ENCODE assay signal across 1 cellular context in the genomic region with DNA sequence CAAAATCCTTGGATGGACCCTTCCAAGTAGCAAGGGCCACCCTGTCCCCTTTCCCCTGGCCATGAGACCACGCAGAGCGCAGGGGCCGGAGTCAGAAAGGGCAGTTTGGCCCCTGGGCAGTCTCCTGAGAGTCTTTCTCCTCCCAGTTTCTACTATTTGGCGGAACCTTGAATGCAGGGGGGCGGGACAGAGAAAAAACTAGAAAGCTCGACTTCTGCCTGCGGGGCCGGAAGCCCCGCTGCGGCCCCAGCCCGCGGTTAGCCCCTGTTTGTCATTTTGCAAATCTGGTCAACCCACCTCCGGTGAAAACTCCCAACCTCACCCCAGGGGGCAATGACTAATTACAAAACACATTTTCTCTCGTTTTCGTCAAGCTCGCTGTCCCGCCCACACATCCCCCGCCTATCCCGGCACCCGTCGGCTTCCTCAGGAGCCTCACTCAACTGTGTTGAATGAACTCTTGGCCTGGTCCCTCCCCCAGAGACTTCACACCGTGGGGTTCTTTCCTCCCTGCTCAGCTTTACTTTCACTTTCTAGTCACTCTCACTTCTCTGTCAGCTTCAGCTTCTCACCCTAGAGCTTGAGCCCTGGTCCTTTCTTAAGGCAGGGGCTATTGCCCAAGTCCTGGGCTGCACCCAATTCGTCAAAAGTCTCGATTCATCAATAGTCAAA.
TF ChIP-seq lines count a peak whose summit lies in the region.

No MANE protein-coding gene starts in this region.

TF ChIP-seq in K562, 482 proteins besides CTCF, POLR2A, EP300 and RAD21 (continued from another document and continues in another):
- TF ChIP-seq, protein P1, sequence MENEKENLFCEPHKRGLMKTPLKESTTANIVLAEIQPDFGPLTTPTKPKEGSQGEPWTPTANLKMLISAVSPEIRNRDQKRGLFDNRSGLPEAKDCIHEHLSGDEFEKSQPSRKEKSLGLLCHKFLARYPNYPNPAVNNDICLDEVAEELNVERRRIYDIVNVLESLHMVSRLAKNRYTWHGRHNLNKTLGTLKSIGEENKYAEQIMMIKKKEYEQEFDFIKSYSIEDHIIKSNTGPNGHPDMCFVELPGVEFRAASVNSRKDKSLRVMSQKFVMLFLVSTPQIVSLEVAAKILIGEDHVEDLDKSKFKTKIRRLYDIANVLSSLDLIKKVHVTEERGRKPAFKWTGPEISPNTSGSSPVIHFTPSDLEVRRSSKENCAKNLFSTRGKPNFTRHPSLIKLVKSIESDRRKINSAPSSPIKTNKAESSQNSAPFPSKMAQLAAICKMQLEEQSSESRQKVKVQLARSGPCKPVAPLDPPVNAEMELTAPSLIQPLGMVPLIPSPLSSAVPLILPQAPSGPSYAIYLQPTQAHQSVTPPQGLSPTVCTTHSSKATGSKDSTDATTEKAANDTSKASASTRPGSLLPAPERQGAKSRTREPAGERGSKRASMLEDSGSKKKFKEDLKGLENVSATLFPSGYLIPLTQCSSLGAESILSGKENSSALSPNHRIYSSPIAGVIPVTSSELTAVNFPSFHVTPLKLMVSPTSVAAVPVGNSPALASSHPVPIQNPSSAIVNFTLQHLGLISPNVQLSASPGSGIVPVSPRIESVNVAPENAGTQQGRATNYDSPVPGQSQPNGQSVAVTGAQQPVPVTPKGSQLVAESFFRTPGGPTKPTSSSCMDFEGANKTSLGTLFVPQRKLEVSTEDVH (IDR thresholded peaks at IDR 0.05; ENCODE audit: low read depth, partially characterized antibody), result no peak
- no peak for TF ChIP-seq CBX1 (IDR thresholded peaks at IDR 0.05; ENCODE audit: low read depth)
- TF ChIP-seq, protein P2, sequence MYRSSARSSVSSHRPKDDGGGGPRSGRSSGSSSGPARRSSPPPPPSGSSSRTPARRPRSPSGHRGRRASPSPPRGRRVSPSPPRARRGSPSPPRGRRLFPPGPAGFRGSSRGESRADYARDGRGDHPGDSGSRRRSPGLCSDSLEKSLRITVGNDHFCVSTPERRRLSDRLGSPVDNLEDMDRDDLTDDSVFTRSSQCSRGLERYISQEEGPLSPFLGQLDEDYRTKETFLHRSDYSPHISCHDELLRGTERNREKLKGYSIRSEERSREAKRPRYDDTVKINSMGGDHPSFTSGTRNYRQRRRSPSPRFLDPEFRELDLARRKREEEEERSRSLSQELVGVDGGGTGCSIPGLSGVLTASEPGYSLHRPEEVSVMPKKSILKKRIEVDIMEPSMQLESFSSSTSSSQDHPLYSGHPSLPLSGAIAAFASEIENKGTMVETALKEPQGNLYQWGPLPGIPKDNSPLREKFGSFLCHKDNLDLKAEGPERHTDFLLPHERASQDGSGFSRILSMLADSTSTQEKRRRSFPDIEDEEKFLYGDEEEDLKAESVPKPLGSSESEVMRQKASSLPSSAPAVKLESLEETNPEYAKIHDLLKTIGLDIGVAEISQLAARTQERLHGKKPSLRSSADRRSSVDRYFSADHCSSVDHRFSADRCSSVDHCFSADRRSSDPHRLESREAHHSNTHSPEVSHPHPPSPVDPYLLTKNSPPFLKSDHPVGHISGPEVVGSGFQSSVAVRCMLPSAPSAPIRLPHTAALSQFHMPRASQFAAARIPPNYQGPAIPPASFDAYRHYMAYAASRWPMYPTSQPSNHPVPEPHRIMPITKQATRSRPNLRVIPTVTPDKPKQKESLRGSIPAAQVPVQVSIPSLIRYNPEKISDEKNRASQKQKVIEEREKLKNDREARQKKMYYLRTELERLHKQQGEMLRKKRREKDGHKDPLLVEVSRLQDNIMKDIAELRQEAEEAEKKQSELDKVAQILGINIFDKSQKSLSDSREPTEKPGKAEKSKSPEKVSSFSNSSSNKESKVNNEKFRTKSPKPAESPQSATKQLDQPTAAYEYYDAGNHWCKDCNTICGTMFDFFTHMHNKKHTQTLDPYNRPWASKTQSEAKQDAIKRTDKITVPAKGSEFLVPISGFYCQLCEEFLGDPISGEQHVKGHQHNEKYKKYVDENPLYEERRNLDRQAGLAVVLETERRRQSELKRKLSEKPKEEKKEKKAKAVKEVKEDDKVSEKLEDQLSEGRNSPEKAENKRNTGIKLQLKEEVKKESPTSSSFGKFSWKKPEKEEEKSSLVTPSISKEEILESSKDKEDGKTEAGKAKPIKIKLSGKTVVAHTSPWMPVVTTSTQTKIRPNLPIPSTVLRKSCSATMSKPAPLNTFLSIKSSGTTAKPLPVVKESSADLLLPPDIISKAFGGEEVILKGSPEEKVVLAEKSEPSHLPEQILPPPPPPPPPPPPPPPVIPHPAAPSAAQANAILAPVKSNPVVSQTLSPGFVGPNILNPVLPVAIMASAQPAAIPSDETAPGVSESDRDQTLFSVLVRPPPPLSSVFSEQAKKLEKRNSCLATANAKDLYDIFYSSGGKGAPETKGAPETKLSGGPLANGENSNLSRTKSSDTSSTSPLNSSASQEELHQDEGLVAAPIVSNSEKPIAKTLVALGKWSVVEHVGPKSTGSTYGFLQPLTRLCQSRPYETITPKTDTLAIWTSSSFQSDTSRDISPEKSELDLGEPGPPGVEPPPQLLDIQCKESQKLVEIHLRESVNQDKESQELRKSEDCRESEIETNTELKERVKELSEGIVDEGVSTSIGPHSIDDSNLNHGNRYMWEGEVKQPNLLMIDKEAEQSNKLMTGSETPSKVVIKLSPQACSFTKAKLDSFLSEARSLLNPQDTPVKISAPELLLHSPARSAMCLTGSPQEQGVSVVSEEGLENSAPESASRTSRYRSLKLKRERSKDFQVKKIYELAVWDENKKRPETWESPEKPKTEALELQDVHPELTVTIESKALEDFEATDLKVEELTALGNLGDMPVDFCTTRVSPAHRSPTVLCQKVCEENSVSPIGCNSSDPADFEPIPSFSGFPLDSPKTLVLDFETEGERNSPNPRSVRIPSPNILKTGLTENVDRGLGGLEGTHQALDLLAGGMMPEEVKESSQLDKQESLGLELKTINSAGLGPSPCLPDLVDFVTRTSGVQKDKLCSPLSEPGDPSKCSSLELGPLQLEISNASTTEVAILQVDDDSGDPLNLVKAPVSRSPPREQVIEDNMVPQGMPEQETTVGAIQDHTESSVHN (IDR thresholded peaks at IDR 0.05; ENCODE audit: borderline replicate concordance in 1 of 2, low read depth in 1 of 2), result peak in 1 of 2 experiments; percentile 68; a peak in 1 of 4 replicates
- TF ChIP-seq PHF8 (IDR thresholded peaks at IDR 0.05; ENCODE audit: borderline replicate concordance, low read length), result peak; percentile 24; the same call in 1 of the 2 replicates
- peak; percentile 61 for TF ChIP-seq CCNT2 (IDR thresholded peaks at IDR 0.05; ENCODE audit: borderline replicate concordance, extremely low read depth, insufficient read length, low read depth, low read length)
- TF ChIP-seq NEUROD1 (IDR thresholded peaks at IDR 0.05; ENCODE audit: borderline replicate concordance, low read depth, low read length, partially characterized antibody), result no peak
- no peak for TF ChIP-seq ZSCAN29 (IDR thresholded peaks at IDR 0.05)
- no peak for TF ChIP-seq PRMT5 (CRISPR knock-in tag; IDR thresholded peaks at IDR 0.05)
- TF ChIP-seq ZNF140 (CRISPR knock-in tag; IDR thresholded peaks at IDR 0.05), result no peak
- no peak for TF ChIP-seq CREB1 (IDR thresholded peaks at IDR 0.05)
- no peak for TF ChIP-seq CREB1 (CRISPR knock-in tag; IDR thresholded peaks at IDR 0.05)
- no peak for TF ChIP-seq ZNF57 (CRISPR knock-in tag; IDR thresholded peaks at IDR 0.05)
- no peak for TF ChIP-seq SP1 (CRISPR knock-in tag; IDR thresholded peaks at IDR 0.05)
- TF ChIP-seq MAZ (CRISPR knock-in tag; conservative IDR thresholded peaks at IDR 0.05 in 1 of 2, IDR thresholded peaks at IDR 0.05 in 1 of 2), result peak in 1 of 2 experiments; percentile 69; a peak in 2 of 4 replicates
- TF ChIP-seq RFX5 (IDR thresholded peaks at IDR 0.05; ENCODE audit: low read depth, low read length), result no peak
- TF ChIP-seq ZBTB7A (IDR thresholded peaks at IDR 0.05; ENCODE audit: borderline replicate concordance, control insufficient read depth, low read depth, low read length), result peak; percentile 93
- no peak for TF ChIP-seq ZNF780A (CRISPR knock-in tag; IDR thresholded peaks at IDR 0.05)
- no peak for TF ChIP-seq PRPF4 (IDR thresholded peaks at IDR 0.05; ENCODE audit: insufficient read depth, low read depth, low read length, poor library complexity, severe bottlenecking)
- TF ChIP-seq, protein P3, sequence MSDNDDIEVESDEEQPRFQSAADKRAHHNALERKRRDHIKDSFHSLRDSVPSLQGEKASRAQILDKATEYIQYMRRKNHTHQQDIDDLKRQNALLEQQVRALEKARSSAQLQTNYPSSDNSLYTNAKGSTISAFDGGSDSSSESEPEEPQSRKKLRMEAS (CRISPR knock-in tag; IDR thresholded peaks at IDR 0.05), result no peak
- TF ChIP-seq, protein P4, sequence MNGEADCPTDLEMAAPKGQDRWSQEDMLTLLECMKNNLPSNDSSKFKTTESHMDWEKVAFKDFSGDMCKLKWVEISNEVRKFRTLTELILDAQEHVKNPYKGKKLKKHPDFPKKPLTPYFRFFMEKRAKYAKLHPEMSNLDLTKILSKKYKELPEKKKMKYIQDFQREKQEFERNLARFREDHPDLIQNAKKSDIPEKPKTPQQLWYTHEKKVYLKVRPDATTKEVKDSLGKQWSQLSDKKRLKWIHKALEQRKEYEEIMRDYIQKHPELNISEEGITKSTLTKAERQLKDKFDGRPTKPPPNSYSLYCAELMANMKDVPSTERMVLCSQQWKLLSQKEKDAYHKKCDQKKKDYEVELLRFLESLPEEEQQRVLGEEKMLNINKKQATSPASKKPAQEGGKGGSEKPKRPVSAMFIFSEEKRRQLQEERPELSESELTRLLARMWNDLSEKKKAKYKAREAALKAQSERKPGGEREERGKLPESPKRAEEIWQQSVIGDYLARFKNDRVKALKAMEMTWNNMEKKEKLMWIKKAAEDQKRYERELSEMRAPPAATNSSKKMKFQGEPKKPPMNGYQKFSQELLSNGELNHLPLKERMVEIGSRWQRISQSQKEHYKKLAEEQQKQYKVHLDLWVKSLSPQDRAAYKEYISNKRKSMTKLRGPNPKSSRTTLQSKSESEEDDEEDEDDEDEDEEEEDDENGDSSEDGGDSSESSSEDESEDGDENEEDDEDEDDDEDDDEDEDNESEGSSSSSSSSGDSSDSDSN (IDR thresholded peaks at IDR 0.05; ENCODE audit: borderline replicate concordance in 1 of 2, low read depth in 2 of 2, low read length in 2 of 2), result no peak
- TF ChIP-seq KLF10 (CRISPR knock-in tag; IDR thresholded peaks at IDR 0.05), result no peak
- TF ChIP-seq FOXP1 (CRISPR knock-in tag; IDR thresholded peaks at IDR 0.05), result no peak
- TF ChIP-seq U2AF1 (optimal IDR thresholded peaks at IDR 0.05; ENCODE audit: low read depth, low read length), result no peak
- TF ChIP-seq, protein P5, sequence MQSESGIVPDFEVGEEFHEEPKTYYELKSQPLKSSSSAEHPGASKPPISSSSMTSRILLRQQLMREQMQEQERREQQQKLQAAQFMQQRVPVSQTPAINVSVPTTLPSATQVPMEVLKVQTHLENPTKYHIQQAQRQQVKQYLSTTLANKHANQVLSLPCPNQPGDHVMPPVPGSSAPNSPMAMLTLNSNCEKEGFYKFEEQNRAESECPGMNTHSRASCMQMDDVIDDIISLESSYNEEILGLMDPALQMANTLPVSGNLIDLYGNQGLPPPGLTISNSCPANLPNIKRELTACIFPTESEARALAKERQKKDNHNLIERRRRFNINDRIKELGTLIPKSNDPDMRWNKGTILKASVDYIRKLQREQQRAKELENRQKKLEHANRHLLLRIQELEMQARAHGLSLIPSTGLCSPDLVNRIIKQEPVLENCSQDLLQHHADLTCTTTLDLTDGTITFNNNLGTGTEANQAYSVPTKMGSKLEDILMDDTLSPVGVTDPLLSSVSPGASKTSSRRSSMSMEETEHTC (IDR thresholded peaks at IDR 0.05), result no peak
- no peak for TF ChIP-seq ARHGAP35 (IDR thresholded peaks at IDR 0.05; ENCODE audit: partially characterized antibody)
- no peak for TF ChIP-seq SIRT6 (IDR thresholded peaks at IDR 0.05; ENCODE audit: low read depth, low read length)
- TF ChIP-seq BMI1 (IDR thresholded peaks at IDR 0.05; ENCODE audit: low read length), result no peak
- TF ChIP-seq, protein P6, sequence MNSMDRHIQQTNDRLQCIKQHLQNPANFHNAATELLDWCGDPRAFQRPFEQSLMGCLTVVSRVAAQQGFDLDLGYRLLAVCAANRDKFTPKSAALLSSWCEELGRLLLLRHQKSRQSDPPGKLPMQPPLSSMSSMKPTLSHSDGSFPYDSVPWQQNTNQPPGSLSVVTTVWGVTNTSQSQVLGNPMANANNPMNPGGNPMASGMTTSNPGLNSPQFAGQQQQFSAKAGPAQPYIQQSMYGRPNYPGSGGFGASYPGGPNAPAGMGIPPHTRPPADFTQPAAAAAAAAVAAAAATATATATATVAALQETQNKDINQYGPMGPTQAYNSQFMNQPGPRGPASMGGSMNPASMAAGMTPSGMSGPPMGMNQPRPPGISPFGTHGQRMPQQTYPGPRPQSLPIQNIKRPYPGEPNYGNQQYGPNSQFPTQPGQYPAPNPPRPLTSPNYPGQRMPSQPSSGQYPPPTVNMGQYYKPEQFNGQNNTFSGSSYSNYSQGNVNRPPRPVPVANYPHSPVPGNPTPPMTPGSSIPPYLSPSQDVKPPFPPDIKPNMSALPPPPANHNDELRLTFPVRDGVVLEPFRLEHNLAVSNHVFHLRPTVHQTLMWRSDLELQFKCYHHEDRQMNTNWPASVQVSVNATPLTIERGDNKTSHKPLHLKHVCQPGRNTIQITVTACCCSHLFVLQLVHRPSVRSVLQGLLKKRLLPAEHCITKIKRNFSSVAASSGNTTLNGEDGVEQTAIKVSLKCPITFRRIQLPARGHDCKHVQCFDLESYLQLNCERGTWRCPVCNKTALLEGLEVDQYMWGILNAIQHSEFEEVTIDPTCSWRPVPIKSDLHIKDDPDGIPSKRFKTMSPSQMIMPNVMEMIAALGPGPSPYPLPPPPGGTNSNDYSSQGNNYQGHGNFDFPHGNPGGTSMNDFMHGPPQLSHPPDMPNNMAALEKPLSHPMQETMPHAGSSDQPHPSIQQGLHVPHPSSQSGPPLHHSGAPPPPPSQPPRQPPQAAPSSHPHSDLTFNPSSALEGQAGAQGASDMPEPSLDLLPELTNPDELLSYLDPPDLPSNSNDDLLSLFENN (IDR thresholded peaks at IDR 0.05; ENCODE audit: low read depth in 2 of 2, low read length in 2 of 2), result peak in 1 of 2 experiments; percentile 46; a peak in 1 of 4 replicates
- TF ChIP-seq, protein P7, sequence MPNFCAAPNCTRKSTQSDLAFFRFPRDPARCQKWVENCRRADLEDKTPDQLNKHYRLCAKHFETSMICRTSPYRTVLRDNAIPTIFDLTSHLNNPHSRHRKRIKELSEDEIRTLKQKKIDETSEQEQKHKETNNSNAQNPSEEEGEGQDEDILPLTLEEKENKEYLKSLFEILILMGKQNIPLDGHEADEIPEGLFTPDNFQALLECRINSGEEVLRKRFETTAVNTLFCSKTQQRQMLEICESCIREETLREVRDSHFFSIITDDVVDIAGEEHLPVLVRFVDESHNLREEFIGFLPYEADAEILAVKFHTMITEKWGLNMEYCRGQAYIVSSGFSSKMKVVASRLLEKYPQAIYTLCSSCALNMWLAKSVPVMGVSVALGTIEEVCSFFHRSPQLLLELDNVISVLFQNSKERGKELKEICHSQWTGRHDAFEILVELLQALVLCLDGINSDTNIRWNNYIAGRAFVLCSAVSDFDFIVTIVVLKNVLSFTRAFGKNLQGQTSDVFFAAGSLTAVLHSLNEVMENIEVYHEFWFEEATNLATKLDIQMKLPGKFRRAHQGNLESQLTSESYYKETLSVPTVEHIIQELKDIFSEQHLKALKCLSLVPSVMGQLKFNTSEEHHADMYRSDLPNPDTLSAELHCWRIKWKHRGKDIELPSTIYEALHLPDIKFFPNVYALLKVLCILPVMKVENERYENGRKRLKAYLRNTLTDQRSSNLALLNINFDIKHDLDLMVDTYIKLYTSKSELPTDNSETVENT (CRISPR knock-in tag; IDR thresholded peaks at IDR 0.05), result no peak
